In genomic region chr1:63693956-63694607, GRCh38 we compare ENCODE assay signal across 9 cellular contexts.
DNase-seq lines count a peak whose midpoint lies in the region; ATAC-seq and TF ChIP-seq lines count a peak whose summit lies in the region.
"Had no signal": no experiment of that assay in that cellular context is flagged by ENCODE, and none has a peak within 500 bp of the region (broad histone marks: within the 10 kb centered on the region; RNA-seq: fewer than 3 reads in every experiment).

No MANE protein-coding gene starts in this region.

- in situ Hi-C loops in GM13977 (cut with MboI; ENCODE audit: low pct_unique_long_range_greater_than_20kb, low sequenced_read_pairs, unreplicated experiment), result no loop called here
- in situ Hi-C loops in G401 (cut with HindIII; ENCODE audit: low sequenced_read_pairs), result no loop called here

- H3K4me3 ChIP-seq in CD8-positive, alpha-beta memory T cell (ENCODE audit: low read length), result no peak overlapping the region

- H3K4me3 Mint-ChIP-seq in CD8-positive, alpha-beta memory T cell, result no peak overlapping the region

- peak; percentile 20 for DNase-seq in GM13977 (ENCODE audit: low spot score)
- DNase-seq in HCEC 1CT, result peak; percentile 24
- peak; percentile 17 for DNase-seq in NAMALWA (ENCODE audit: low spot score)
- DNase-seq in foreskin keratinocyte, result no peak
- no peak for DNase-seq in sciatic nerve (ENCODE audit: low spot score)
- DNase-seq in CD8-positive, alpha-beta memory T cell, result no peak
- no peak for DNase-seq in G401 (ENCODE audit: low spot score)
- DNase-seq: activated CD4-positive, alpha-beta T cell treated with anti-CD3 and anti-CD28 coated beads for 4 hours had no signal

- no peaks in the 10 kb centered on the region for H3K9me3 ChIP-seq in CD8-positive, alpha-beta memory T cell (ENCODE audit: low read length)

- intact Hi-C loops in sciatic nerve (cut with DNase I), result loop anchor here (5.0 kb wide), 1 partner anchor 443 kb away; no protein-coding TSS in a partner anchor

- H3K36me3 Mint-ChIP-seq in CD8-positive, alpha-beta memory T cell, result no peaks in the 10 kb centered on the region

- H3K4me1 ChIP-seq in foreskin keratinocyte, result no peaks in the 10 kb centered on the region
- no peaks in the 10 kb centered on the region for H3K4me1 ChIP-seq in CD8-positive, alpha-beta memory T cell (ENCODE audit: insufficient read depth, low read length)

- CTCF ChIA-PET in CD8-positive, alpha-beta memory T cell (lab: Charles Lee), result no interaction called here

- H3K27ac ChIP-seq in foreskin keratinocyte, result no peak overlapping the region
- H3K27ac ChIP-seq in CD8-positive, alpha-beta memory T cell (ENCODE audit: low read depth, low read length), result no peak overlapping the region

- POLR2A ChIA-PET in CD8-positive, alpha-beta memory T cell (lab: Charles Lee), result no interaction called here

- H3K4me1 Mint-ChIP-seq in CD8-positive, alpha-beta memory T cell, result peaks cover 0 to 4% (median 0%) of the 10 kb centered on the region in 3 donors

- H3K27me3 Mint-ChIP-seq in CD8-positive, alpha-beta memory T cell, result peaks cover 5 to 17% of the 10 kb centered on the region in 2 donors

- peak overlapping the region in 1 of 8 donors; percentile 89 for H3K27ac Mint-ChIP-seq in CD8-positive, alpha-beta memory T cell

- no peaks in the 10 kb centered on the region for H3K36me3 ChIP-seq in CD8-positive, alpha-beta memory T cell (ENCODE audit: insufficient read depth, low read length)

- H3K27me3 ChIP-seq in foreskin keratinocyte, result no peaks in the 10 kb centered on the region
- H3K27me3 ChIP-seq in CD8-positive, alpha-beta memory T cell (ENCODE audit: insufficient read depth, low read length, poor library complexity, severe bottlenecking), result no peaks in the 10 kb centered on the region

- TF ChIP-seq CTCF in GM13977 (IDR thresholded peaks at IDR 0.05; ENCODE audit: extremely low read depth, insufficient read depth, missing control alignments), result no peak
- no peak for TF ChIP-seq CTCF in foreskin keratinocyte (conservative IDR thresholded peaks at IDR 0.05)

- H3K9me3 Mint-ChIP-seq in CD8-positive, alpha-beta memory T cell, result no peaks in the 10 kb centered on the region

- ATAC-seq in foreskin keratinocyte (peak; percentile 40), sciatic nerve (no peak), HG03196 (IDR thresholded peaks at IDR 0.05; ENCODE audit: unreplicated experiment) (no peak)

Comparison
In these comparisons a context has a peak if more than half of its experiments do, and no peak if none do; other contexts are left out.
1. DNase-seq: peak in GM13977 (single experiment), HCEC 1CT (single experiment) and NAMALWA (single experiment); none in foreskin keratinocyte (0 of 2), sciatic nerve (single experiment), CD8-positive, alpha-beta memory T cell (0 of 5) and G401 (single experiment).